ENCODE assay signal across 1 cellular context in genomic region chr5:176536902-176537607, GRCh38.
TF ChIP-seq lines count a peak whose summit lies in the region.

RNF44 (minus strand) TSS chr5:176537402; CDS start chr5:176532472, 4,930 bp downstream.

TF ChIP-seq in K562, 482 proteins besides CTCF, POLR2A, EP300 and RAD21 (continued from another document and continues in another):
- peak in 1 of 2 experiments; percentile 60; a peak in 2 of 4 replicates for TF ChIP-seq ZNF639 (CRISPR knock-in tag; conservative IDR thresholded peaks at IDR 0.05 in 1 of 2, IDR thresholded peaks at IDR 0.05 in 1 of 2)
- TF ChIP-seq, protein P1, sequence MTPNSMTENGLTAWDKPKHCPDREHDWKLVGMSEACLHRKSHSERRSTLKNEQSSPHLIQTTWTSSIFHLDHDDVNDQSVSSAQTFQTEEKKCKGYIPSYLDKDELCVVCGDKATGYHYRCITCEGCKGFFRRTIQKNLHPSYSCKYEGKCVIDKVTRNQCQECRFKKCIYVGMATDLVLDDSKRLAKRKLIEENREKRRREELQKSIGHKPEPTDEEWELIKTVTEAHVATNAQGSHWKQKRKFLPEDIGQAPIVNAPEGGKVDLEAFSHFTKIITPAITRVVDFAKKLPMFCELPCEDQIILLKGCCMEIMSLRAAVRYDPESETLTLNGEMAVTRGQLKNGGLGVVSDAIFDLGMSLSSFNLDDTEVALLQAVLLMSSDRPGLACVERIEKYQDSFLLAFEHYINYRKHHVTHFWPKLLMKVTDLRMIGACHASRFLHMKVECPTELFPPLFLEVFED (CRISPR knock-in tag; conservative IDR thresholded peaks at IDR 0.05) = no peak
- no peak for TF ChIP-seq PML (IDR thresholded peaks at IDR 0.05; ENCODE audit: low read length)
- TF ChIP-seq NR4A1 (CRISPR knock-in tag; IDR thresholded peaks at IDR 0.05) = no peak
- TF ChIP-seq NR4A1 (tag; IDR thresholded peaks at IDR 0.05) = 0 out of 2 replicates have a peak, but pooled peaks have one; percentile 64
- TF ChIP-seq PHF8 (IDR thresholded peaks at IDR 0.05; ENCODE audit: borderline replicate concordance, low read length) = peak; percentile 64; the same call in 1 of the 2 replicates
- TF ChIP-seq ZBTB11 (CRISPR knock-in tag; IDR thresholded peaks at IDR 0.05) = peak; percentile 46 to 95 (median 72); a peak in 5 of 6 replicates
- TF ChIP-seq RBFOX2 (IDR thresholded peaks at IDR 0.05; ENCODE audit: low read depth, low read length) = peak; percentile 85
- TF ChIP-seq ZHX1 (conservative IDR thresholded peaks at IDR 0.05; ENCODE audit: low read length) = peak; percentile 41; the same call in 1 of the 2 replicates
- no peak for TF ChIP-seq KLF16 (IDR thresholded peaks at IDR 0.05)
- peak; percentile 98 for TF ChIP-seq ZNF384 (IDR thresholded peaks at IDR 0.05; ENCODE audit: low read depth, low read length)
- peak; percentile 52 for TF ChIP-seq HMGN3 (IDR thresholded peaks at IDR 0.05; ENCODE audit: borderline replicate concordance, extremely low read depth, insufficient read length, low read depth, low read length)
- TF ChIP-seq, protein P2, sequence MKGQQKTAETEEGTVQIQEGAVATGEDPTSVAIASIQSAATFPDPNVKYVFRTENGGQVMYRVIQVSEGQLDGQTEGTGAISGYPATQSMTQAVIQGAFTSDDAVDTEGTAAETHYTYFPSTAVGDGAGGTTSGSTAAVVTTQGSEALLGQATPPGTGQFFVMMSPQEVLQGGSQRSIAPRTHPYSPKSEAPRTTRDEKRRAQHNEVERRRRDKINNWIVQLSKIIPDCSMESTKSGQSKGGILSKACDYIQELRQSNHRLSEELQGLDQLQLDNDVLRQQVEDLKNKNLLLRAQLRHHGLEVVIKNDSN (CRISPR knock-in tag; IDR thresholded peaks at IDR 0.05) = peak; percentile 93
- TF ChIP-seq, protein P3, sequence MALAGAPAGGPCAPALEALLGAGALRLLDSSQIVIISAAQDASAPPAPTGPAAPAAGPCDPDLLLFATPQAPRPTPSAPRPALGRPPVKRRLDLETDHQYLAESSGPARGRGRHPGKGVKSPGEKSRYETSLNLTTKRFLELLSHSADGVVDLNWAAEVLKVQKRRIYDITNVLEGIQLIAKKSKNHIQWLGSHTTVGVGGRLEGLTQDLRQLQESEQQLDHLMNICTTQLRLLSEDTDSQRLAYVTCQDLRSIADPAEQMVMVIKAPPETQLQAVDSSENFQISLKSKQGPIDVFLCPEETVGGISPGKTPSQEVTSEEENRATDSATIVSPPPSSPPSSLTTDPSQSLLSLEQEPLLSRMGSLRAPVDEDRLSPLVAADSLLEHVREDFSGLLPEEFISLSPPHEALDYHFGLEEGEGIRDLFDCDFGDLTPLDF (CRISPR knock-in tag; IDR thresholded peaks at IDR 0.05) = peak; percentile 52; the same call in 1 of the 2 replicates
- peak; percentile 97 for TF ChIP-seq TOE1 (IDR thresholded peaks at IDR 0.05; ENCODE audit: borderline replicate concordance)
- no peak for TF ChIP-seq TOE1 (CRISPR knock-in tag; IDR thresholded peaks at IDR 0.05; ENCODE audit: borderline replicate concordance, low read depth)
- TF ChIP-seq ZNF740 (CRISPR knock-in tag; IDR thresholded peaks at IDR 0.05) = peak; percentile 29
- TF ChIP-seq ZNF740 (tag; IDR thresholded peaks at IDR 0.05) = peak in 1 of 2 experiments; percentile 85; a peak in 2 of 4 replicates
- peak; percentile 49 for TF ChIP-seq PCBP1 (IDR thresholded peaks at IDR 0.05; ENCODE audit: low read depth, low read length, poor library complexity, severe bottlenecking)
- peak; percentile 78; the same call in 1 of the 2 replicates for TF ChIP-seq ZBTB7A (IDR thresholded peaks at IDR 0.05; ENCODE audit: borderline replicate concordance, control insufficient read depth, low read depth, low read length)
- TF ChIP-seq SUPT5H (IDR thresholded peaks at IDR 0.05) = peak; percentile 64
- no peak for TF ChIP-seq FOXK2 (conservative IDR thresholded peaks at IDR 0.05 in 1 of 2, IDR thresholded peaks at IDR 0.05 in 1 of 2; ENCODE audit: low read depth in 2 of 2)
- peak; percentile 67; the same call in 1 of the 2 replicates for TF ChIP-seq E2F3 (CRISPR knock-in tag; IDR thresholded peaks at IDR 0.05)
- TF ChIP-seq SAFB (IDR thresholded peaks at IDR 0.05; ENCODE audit: borderline replicate concordance, low read depth, low read length) = peak; percentile 91
- TF ChIP-seq, protein P4, sequence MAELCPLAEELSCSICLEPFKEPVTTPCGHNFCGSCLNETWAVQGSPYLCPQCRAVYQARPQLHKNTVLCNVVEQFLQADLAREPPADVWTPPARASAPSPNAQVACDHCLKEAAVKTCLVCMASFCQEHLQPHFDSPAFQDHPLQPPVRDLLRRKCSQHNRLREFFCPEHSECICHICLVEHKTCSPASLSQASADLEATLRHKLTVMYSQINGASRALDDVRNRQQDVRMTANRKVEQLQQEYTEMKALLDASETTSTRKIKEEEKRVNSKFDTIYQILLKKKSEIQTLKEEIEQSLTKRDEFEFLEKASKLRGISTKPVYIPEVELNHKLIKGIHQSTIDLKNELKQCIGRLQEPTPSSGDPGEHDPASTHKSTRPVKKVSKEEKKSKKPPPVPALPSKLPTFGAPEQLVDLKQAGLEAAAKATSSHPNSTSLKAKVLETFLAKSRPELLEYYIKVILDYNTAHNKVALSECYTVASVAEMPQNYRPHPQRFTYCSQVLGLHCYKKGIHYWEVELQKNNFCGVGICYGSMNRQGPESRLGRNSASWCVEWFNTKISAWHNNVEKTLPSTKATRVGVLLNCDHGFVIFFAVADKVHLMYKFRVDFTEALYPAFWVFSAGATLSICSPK (IDR thresholded peaks at IDR 0.05; ENCODE audit: borderline replicate concordance) = no peak
- TF ChIP-seq, protein P5, sequence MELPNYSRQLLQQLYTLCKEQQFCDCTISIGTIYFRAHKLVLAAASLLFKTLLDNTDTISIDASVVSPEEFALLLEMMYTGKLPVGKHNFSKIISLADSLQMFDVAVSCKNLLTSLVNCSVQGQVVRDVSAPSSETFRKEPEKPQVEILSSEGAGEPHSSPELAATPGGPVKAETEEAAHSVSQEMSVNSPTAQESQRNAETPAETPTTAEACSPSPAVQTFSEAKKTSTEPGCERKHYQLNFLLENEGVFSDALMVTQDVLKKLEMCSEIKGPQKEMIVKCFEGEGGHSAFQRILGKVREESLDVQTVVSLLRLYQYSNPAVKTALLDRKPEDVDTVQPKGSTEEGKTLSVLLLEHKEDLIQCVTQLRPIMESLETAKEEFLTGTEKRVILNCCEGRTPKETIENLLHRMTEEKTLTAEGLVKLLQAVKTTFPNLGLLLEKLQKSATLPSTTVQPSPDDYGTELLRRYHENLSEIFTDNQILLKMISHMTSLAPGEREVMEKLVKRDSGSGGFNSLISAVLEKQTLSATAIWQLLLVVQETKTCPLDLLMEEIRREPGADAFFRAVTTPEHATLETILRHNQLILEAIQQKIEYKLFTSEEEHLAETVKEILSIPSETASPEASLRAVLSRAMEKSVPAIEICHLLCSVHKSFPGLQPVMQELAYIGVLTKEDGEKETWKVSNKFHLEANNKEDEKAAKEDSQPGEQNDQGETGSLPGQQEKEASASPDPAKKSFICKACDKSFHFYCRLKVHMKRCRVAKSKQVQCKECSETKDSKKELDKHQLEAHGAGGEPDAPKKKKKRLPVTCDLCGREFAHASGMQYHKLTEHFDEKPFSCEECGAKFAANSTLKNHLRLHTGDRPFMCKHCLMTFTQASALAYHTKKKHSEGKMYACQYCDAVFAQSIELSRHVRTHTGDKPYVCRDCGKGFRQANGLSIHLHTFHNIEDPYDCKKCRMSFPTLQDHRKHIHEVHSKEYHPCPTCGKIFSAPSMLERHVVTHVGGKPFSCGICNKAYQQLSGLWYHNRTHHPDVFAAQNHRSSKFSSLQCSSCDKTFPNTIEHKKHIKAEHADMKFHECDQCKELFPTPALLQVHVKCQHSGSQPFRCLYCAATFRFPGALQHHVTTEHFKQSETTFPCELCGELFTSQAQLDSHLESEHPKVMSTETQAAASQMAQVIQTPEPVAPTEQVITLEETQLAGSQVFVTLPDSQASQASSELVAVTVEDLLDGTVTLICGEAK (IDR thresholded peaks at IDR 0.05) = peak; percentile 61; the same call in 1 of the 2 replicates
- TF ChIP-seq, protein P5 (CRISPR knock-in tag; IDR thresholded peaks at IDR 0.05) = no peak
